Comparison of ENCODE assay signal across 1 cellular context in genomic region chr12:71686658-71687025, GRCh38.
TF ChIP-seq lines count a peak whose summit lies in the region.

No MANE protein-coding gene starts in this region.

TF ChIP-seq in H1, 55 proteins besides CTCF, POLR2A, EP300 and RAD21 (continued from another document):
- TF ChIP-seq E2F6 (IDR thresholded peaks at IDR 0.05) (no peak), SAP30 (IDR thresholded peaks at IDR 0.05; ENCODE audit: insufficient read depth, insufficient replicate concordance, low read length) (no peak), SIX5 (IDR thresholded peaks at IDR 0.05; ENCODE audit: low read depth, low read length) (no peak), USF2 (IDR thresholded peaks at IDR 0.05; ENCODE audit: low read length) (no peak), RBBP5 (IDR thresholded peaks at IDR 0.05; ENCODE audit: borderline replicate concordance, low read depth, low read length) (no peak), CTBP2 (IDR thresholded peaks at IDR 0.05; ENCODE audit: borderline replicate concordance, insufficient read depth, insufficient read length, low read length) (no peak), TAF7 (optimal IDR thresholded peaks at IDR 0.05; ENCODE audit: borderline replicate concordance, low read depth, low read length) (no peak), EGR1 (IDR thresholded peaks at IDR 0.05; ENCODE audit: borderline replicate concordance, low read depth, low read length) (no peak), TCF12 (IDR thresholded peaks at IDR 0.05; ENCODE audit: low read depth, low read length) (no peak), TAF1 (IDR thresholded peaks at IDR 0.05; ENCODE audit: low read depth, low read length) (no peak), JUND (IDR thresholded peaks at IDR 0.05; ENCODE audit: low read length) (no peak), NANOG (IDR thresholded peaks at IDR 0.05; ENCODE audit: insufficient read depth, low read depth, low read length, poor library complexity, severe bottlenecking) (no peak), JUN (IDR thresholded peaks at IDR 0.05; ENCODE audit: low read depth, low read length) (no peak), ZNF274 (IDR thresholded peaks at IDR 0.05; ENCODE audit: borderline replicate concordance, extremely low read depth, low read length) (no peak), RNF2 (IDR thresholded peaks at IDR 0.05; ENCODE audit: borderline replicate concordance, low read depth, low read length, missing control alignments, poor library complexity, severe bottlenecking) (no peak)
